Comparison of ENCODE assay signal across 8 cellular contexts in the genomic region with DNA sequence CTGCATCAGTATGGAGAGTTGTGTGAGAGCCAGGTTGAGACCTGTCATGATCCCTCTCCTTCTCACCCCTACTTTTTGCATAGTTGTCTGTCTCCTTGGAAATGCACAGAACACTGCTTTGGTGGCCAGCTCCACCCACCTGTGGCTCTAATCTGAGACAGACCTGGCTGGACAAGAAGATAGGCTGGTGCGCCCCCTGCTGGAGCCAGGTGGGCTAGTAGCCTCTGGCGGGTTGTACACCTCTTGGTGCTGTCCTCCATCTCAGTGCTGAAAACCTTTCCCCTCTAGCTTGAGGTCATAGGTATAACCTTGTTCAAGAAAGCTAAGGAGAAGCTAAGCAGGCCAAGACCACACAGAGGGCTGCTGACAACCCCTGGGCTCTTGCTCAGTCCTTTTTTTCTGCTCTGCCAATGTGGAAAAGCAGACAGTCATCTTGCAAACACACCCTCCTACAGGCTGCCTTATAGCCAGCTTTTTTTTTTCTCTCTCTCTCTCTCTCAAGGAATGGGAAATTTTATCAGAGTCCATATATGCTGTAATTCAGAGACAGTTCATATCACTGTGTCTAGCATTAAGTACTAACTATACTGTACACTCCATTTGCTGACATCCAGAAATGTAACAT. TPM values are rescaled to one million over a fixed set of nuclear protein-coding genes. Genes with fewer than 3 reads are reported as not detected.
A peak's percentile ranks its signal among the peaks of the same experiment; 100 is the strongest.
DNase-seq lines count a peak whose midpoint lies in the region; ATAC-seq and TF ChIP-seq lines count a peak whose summit lies in the region.

No MANE protein-coding gene starts in this region.

- no peaks in the 10 kb centered on the region for H3K9me3 Mint-ChIP-seq in CD14-positive monocyte
- H3K9me3 Mint-ChIP-seq in stimulated activated memory B cell treated with anti-CD40 and anti-IgM and Interleukin-4, amounts not matched to agents 10 μg/mL and 1 μg/mL and 100 μg/mL, for 72 hours, result no peaks in the 10 kb centered on the region

- peaks cover 3 to 11% (median 7%) of the 10 kb centered on the region in 3 donors for H3K27me3 Mint-ChIP-seq in CD14-positive monocyte (ENCODE audit: low read depth in 3 of 3)
- H3K27me3 Mint-ChIP-seq in stimulated activated memory B cell treated with anti-CD40 and anti-IgM and Interleukin-4, amounts not matched to agents 10 μg/mL and 1 μg/mL and 100 μg/mL, for 72 hours, result peaks cover 16% of the 10 kb centered on the region

- intact Hi-C loops in CD14-positive monocyte (cut with micrococcal nuclease), result no loop called here

- ATAC-seq in GM18861 (IDR thresholded peaks at IDR 0.05; ENCODE audit: unreplicated experiment) (peak; percentile 69), HG03354 (IDR thresholded peaks at IDR 0.05; ENCODE audit: poor library complexity, severe bottlenecking, unreplicated experiment) (peak; percentile 89)
- ATAC-seq in stimulated activated memory B cell treated with anti-CD40 and anti-IgM and Interleukin-4, amounts not matched to agents 10 μg/mL and 1 μg/mL and 100 μg/mL, for 72 hours, result peak; percentile 54

- DNase-seq in CD14-positive monocyte (ENCODE audit: low spot score) (no peak), NCI-H748 (lab: John Stamatoyannopoulos, UW; ENCODE audit: unreplicated experiment) (peak; percentile 95), anterior cingulate cortex (lab: John Stamatoyannopoulos, UW) (peak in 38 of 58 donors; percentile 2 to 70 (median 26)), kidney tubule cell (ENCODE audit: low spot score) (peak; percentile 71), HCEC 1CT (no peak)

- no peak overlapping the region for H3K4me3 Mint-ChIP-seq in CD14-positive monocyte
- no peak overlapping the region for H3K4me3 Mint-ChIP-seq in stimulated activated memory B cell treated with anti-CD40 and anti-IgM and Interleukin-4, amounts not matched to agents 10 μg/mL and 1 μg/mL and 100 μg/mL, for 72 hours

- no peak overlapping the region for H3K27ac Mint-ChIP-seq in CD14-positive monocyte
- H3K27ac Mint-ChIP-seq in stimulated activated memory B cell treated with anti-CD40 and anti-IgM and Interleukin-4, amounts not matched to agents 10 μg/mL and 1 μg/mL and 100 μg/mL, for 72 hours, result no peak overlapping the region

- no peaks in the 10 kb centered on the region for H3K4me1 Mint-ChIP-seq in CD14-positive monocyte
- H3K4me1 Mint-ChIP-seq in stimulated activated memory B cell treated with anti-CD40 and anti-IgM and Interleukin-4, amounts not matched to agents 10 μg/mL and 1 μg/mL and 100 μg/mL, for 72 hours, result no peaks in the 10 kb centered on the region

- peak; percentile 81 for TF ChIP-seq CTCF in CD14-positive monocyte (IDR thresholded peaks at IDR 0.05)

- no peaks in the 10 kb centered on the region for H3K36me3 Mint-ChIP-seq in CD14-positive monocyte
- no peaks in the 10 kb centered on the region for H3K36me3 Mint-ChIP-seq in stimulated activated memory B cell treated with anti-CD40 and anti-IgM and Interleukin-4, amounts not matched to agents 10 μg/mL and 1 μg/mL and 100 μg/mL, for 72 hours

RNA-seq across cellular contexts. Expression of a gene that starts 58.8 kb away (rescaled TPM):
- 1 to 10 TPM; 7.4 to 8.0 TPM for polyA plus RNA-seq in CD14-positive monocyte

Comparison
In these comparisons a context has a peak if more than half of its experiments do, and no peak if none do; other contexts are left out.
1. DNase-seq: peak in NCI-H748 (single experiment), anterior cingulate cortex (38 of 58) and kidney tubule cell (single experiment); none in CD14-positive monocyte (single experiment) and HCEC 1CT (single experiment).
2. Peak in every context shown above with its lines, with median percentiles within 50 percentile points of each other: ATAC-seq.